Comparison of ENCODE assay signal across 9 cellular contexts in the genomic region with DNA sequence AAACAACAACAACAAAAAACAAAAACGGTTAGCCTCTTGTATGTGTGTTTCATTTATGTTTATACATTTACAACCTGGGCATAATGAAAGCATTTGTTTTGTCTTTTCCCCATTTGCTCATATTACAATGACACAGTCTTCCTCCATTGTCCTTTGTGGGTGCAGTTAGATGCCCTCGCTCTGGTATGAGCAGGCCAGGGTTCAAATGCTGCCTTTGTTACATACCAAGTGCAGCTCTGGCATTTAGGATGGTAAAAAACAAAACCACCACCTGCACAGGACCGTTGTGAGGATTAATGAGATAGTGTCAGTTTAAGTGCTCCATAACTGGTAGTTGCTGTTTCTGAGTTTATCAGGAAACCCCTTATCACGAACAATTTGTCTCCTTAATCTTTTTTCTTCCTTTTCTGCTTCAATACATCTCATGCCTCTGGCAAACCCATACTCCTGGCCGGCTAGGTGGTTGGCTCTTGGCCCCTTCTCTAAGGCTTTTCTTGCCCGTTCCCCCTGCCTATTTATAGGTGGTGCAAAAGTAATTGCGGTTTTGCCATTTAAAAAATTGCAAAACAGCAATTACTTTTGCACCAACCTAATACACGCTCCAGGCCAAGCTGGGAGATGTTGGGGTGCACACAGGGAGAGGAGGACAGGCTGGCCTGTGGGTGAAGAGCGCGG. TPM values are rescaled to one million over a fixed set of nuclear protein-coding genes. Genes with fewer than 3 reads are reported as not detected.
DNase-seq lines count a peak whose midpoint lies in the region; ATAC-seq and TF ChIP-seq lines count a peak whose summit lies in the region.
"Had no signal": no experiment of that assay in that cellular context is flagged by ENCODE, and none has a peak within 500 bp of the region (broad histone marks: within the 10 kb centered on the region; RNA-seq: fewer than 3 reads in every experiment).

No MANE protein-coding gene starts in this region.

- H3K9me3 Mint-ChIP-seq in CD4-positive, alpha-beta memory T cell: no peaks in the 10 kb centered on the region

- CTCF ChIA-PET in CD4-positive, alpha-beta memory T cell (lab: Charles Lee; ENCODE audit: partially characterized antibody): interaction anchor here (0.6 to 1.6 kb wide), 3 partner anchors 20 to 214 kb away, joined by 3 to 5 read pairs (median 3); no protein-coding TSS in a partner anchor
- CTCF ChIA-PET in Panc1 (lab: Charles Lee): no interaction called here

- H3K9me3 ChIP-seq in CD4-positive, alpha-beta memory T cell (ENCODE audit: control insufficient read depth in 1 of 2, low read length in 2 of 2): no peaks in the 10 kb centered on the region
- H3K9me3 ChIP-seq in Panc1 (ENCODE audit: control insufficient read depth, insufficient read depth, low read depth, low read length) (no peaks in the 10 kb centered on the region), esophagus squamous epithelium (no peaks in the 10 kb centered on the region), adrenal gland (replicated peaks in 1 of 3) (no peaks in the 10 kb centered on the region)

- H3K27me3 ChIP-seq in CD4-positive, alpha-beta memory T cell (ENCODE audit: insufficient read depth, low read length): no peaks in the 10 kb centered on the region
- H3K27me3 ChIP-seq in Panc1 (ENCODE audit: control insufficient read depth, insufficient read depth, low read length) (no peaks in the 10 kb centered on the region), esophagus squamous epithelium (no peaks in the 10 kb centered on the region), adrenal gland (no peaks in the 10 kb centered on the region)

- intact Hi-C loops in CD4-positive, alpha-beta memory T cell (cut with micrococcal nuclease): no loop called here
- intact Hi-C loops in Panc1 (cut with micrococcal nuclease; ENCODE audit: unreplicated experiment): no loop called here
- intact Hi-C loops in esophagus squamous epithelium (cut with DNase I): no loop called here
- intact Hi-C loops in adrenal gland (cut with DNase I): no loop called here

- peak overlapping the region; percentile 85 to 96 (median 92) for H3K4me3 Mint-ChIP-seq in CD4-positive, alpha-beta memory T cell

- no TSS peak for BruUV-seq in Panc1 (replicated peaks; lab: Mats Ljungman, UMichigan)

- H3K36me3 ChIP-seq in CD4-positive, alpha-beta memory T cell (ENCODE audit: insufficient read depth, low read length): no peaks in the 10 kb centered on the region
- no peaks in the 10 kb centered on the region for H3K36me3 ChIP-seq in Panc1 (ENCODE audit: control insufficient read depth, insufficient read depth, low read length)
- H3K36me3 ChIP-seq in esophagus squamous epithelium: no peaks in the 10 kb centered on the region
- H3K36me3 ChIP-seq in adrenal gland (replicated peaks in 1 of 2): no peaks in the 10 kb centered on the region

- peak in 1 of 5 donors; percentile 39 for DNase-seq in CD4-positive, alpha-beta memory T cell
- DNase-seq in Panc1 (ENCODE audit: low read depth, low spot score) (no peak), esophagus squamous epithelium (lab: John Stamatoyannopoulos, UW) (no peak), pons (ENCODE audit: low spot score) (peak; percentile 81), NCI-H1436 (lab: John Stamatoyannopoulos, UW) (no peak), NCI-H128 (lab: John Stamatoyannopoulos, UW; ENCODE audit: unreplicated experiment) (no peak), adrenal gland (no peak)

- H3K4me1 Mint-ChIP-seq in CD4-positive, alpha-beta memory T cell: peaks cover 9 to 20% (median 13%) of the 10 kb centered on the region in 4 donors

- POLR2A ChIA-PET in CD4-positive, alpha-beta memory T cell (lab: Charles Lee; ENCODE audit: partially characterized antibody): interaction anchor here (0.6 to 2.1 kb wide), 5 partner anchors 8 to 74 kb away, joined by 3 to 24 read pairs (median 6); partner anchors contain the start of genes ZKSCAN5 and ZNF655
- POLR2A ChIA-PET in Panc1 (lab: Charles Lee): no interaction called here

- peaks cover 0 to 3% of the 10 kb centered on the region in 2 donors for H3K36me3 Mint-ChIP-seq in CD4-positive, alpha-beta memory T cell

- H3K4me3 ChIP-seq in CD4-positive, alpha-beta memory T cell (ENCODE audit: low read length in 2 of 2): peak overlapping the region; percentile 52 to 59
- H3K4me3 ChIP-seq in Panc1 (ENCODE audit: low read depth in 2 of 2, low read length in 2 of 2) (peak overlapping the region; percentile 44 to 47), esophagus squamous epithelium (peak overlapping the region; percentile 46 to 67 (median 60)), adrenal gland (peak overlapping the region in 1 of 4 donors; percentile 86)

- TF ChIP-seq POLR2A in esophagus squamous epithelium (IDR thresholded peaks at IDR 0.05): no peak
- TF ChIP-seq POLR2A in adrenal gland (IDR thresholded peaks at IDR 0.05): no peak

- no peak for ATAC-seq in Panc1
- ATAC-seq in HG03442 (IDR thresholded peaks at IDR 0.05; ENCODE audit: unreplicated experiment): no peak

- peak overlapping the region in 6 of 7 donors; percentile 25 to 75 (median 58) for H3K27ac Mint-ChIP-seq in CD4-positive, alpha-beta memory T cell

- H3K27ac ChIP-seq in CD4-positive, alpha-beta memory T cell (ENCODE audit: low read depth, low read length): peak overlapping the region; percentile 23
- H3K27ac ChIP-seq in Panc1 (ENCODE audit: low read length) (no peak overlapping the region), esophagus squamous epithelium (peak overlapping the region in 2 of 4 donors; percentile 64), adrenal gland (no peak overlapping the region)

- no peak for TF ChIP-seq CTCF in Panc1 (IDR thresholded peaks at IDR 0.05)
- TF ChIP-seq CTCF in esophagus squamous epithelium (IDR thresholded peaks at IDR 0.05): no peak
- TF ChIP-seq CTCF in adrenal gland (IDR thresholded peaks at IDR 0.05): no peak

- no peaks in the 10 kb centered on the region for H3K27me3 Mint-ChIP-seq in CD4-positive, alpha-beta memory T cell

- in situ Hi-C loops in Panc1 (cut with HindIII; ENCODE audit: low pct_unique_long_range_greater_than_20kb, low sequenced_read_pairs): no loop called here

- 32 to 46% methylated on average over 9 to 10 of the region's 10 CpGs for WGBS in esophagus squamous epithelium, 2 donors
- 30 to 43% (median 38%) methylated on average over 10 of the region's 10 CpGs for WGBS in adrenal gland, 4 donors

- H3K4me1 ChIP-seq in CD4-positive, alpha-beta memory T cell (ENCODE audit: insufficient read depth, low read length): peaks cover 10% of the 10 kb centered on the region
- no peaks in the 10 kb centered on the region for H3K4me1 ChIP-seq in Panc1 (ENCODE audit: control insufficient read depth, insufficient read depth, low read length)
- H3K4me1 ChIP-seq in esophagus squamous epithelium: peaks cover 0 to 22% (median 7%) of the 10 kb centered on the region in 3 donors
- H3K4me1 ChIP-seq in adrenal gland (replicated peaks in 1 of 2): peaks cover 0 to 14% of the 10 kb centered on the region in 2 donors

RNA-seq across cellular contexts. Expression of gene TMEM225B, which starts 18.6 kb away (rescaled TPM):
- 1 to 10 TPM; 1.0 to 1.1 TPM for total RNA-seq in CD4-positive, alpha-beta memory T cell
- under 1 TPM; 0.61 to 0.98 TPM for polyA plus RNA-seq in CD4-positive, alpha-beta memory T cell
- total RNA-seq in Panc1 (2021; ENCODE audit: unreplicated experiment) (0.31 TPM), esophagus squamous epithelium (under 1 TPM in 2 of 4 donors, not detected in 2; 0.23 to 0.57 TPM), adrenal gland (1 to 10 TPM in 7 of 8 donors, under 1 TPM in 1; 0.52 to 4.9 (median 1.8) TPM)
- 0.64 TPM for polyA plus RNA-seq in Panc1 (2012; ENCODE audit: insufficient read length)
- polyA plus RNA-seq in adrenal gland: 1 to 10 TPM; 1.4 to 2.7 (median 2.1) TPM
- total RNA-seq: HT1080 had no signal

RNA-seq across cellular contexts. Expression of gene ZNF655, which starts 21.0 kb away (rescaled TPM):
- total RNA-seq in CD4-positive, alpha-beta memory T cell: 100 to 1,000 TPM; 137 to 150 TPM
- polyA plus RNA-seq in CD4-positive, alpha-beta memory T cell: 10 to 100 TPM; 66.8 to 74.0 TPM
- total RNA-seq in Panc1 (2021; ENCODE audit: unreplicated experiment) (54.9 TPM), esophagus squamous epithelium (100 to 1,000 TPM in 3 of 4 donors, 10 to 100 TPM in 1; 78.6 to 167 (median 107) TPM), adrenal gland (100 to 1,000 TPM in 2 of 8 donors, 10 to 100 TPM in 6; 44.9 to 132 (median 68.9) TPM)
- 48.4 TPM for polyA plus RNA-seq in Panc1 (2012; ENCODE audit: insufficient read length)
- polyA plus RNA-seq in adrenal gland: 10 to 100 TPM; 37.6 to 56.9 (median 49.3) TPM

RNA-seq across cellular contexts. Expression of gene FAM200A, which starts 27.5 kb away (rescaled TPM):
- 10 to 100 TPM; 12.9 to 13.0 TPM for total RNA-seq in CD4-positive, alpha-beta memory T cell
- polyA plus RNA-seq in CD4-positive, alpha-beta memory T cell: 1 to 10 TPM; 1.6 to 5.9 TPM
- 4.6 TPM for total RNA-seq in Panc1 (2021; ENCODE audit: unreplicated experiment)
- 3.5 TPM for polyA plus RNA-seq in Panc1 (2012; ENCODE audit: insufficient read length)
- 1 to 10 TPM; 1.9 to 5.6 (median 5.1) TPM for total RNA-seq in esophagus squamous epithelium
- total RNA-seq in adrenal gland: 1 to 10 TPM; 4.0 to 8.9 (median 6.4) TPM
- 10 to 100 TPM in 1 of 3 donors, 1 to 10 TPM in 2; 5.6 to 10.7 (median 9.3) TPM for polyA plus RNA-seq in adrenal gland

RNA-seq across cellular contexts. Expression of gene ZSCAN25, which starts 37.3 kb away (rescaled TPM):
- total RNA-seq in CD4-positive, alpha-beta memory T cell: 10 to 100 TPM; 40.4 to 43.1 TPM
- polyA plus RNA-seq in CD4-positive, alpha-beta memory T cell: 10 to 100 TPM; 10.2 to 18.3 TPM
- total RNA-seq in Panc1 (2021; ENCODE audit: unreplicated experiment): 14.8 TPM
- 9.6 TPM for polyA plus RNA-seq in Panc1 (2012; ENCODE audit: insufficient read length)
- 10 to 100 TPM in 3 of 4 donors, 1 to 10 TPM in 1; 8.0 to 19.1 (median 14.9) TPM for total RNA-seq in esophagus squamous epithelium
- 10 to 100 TPM; 11.0 to 18.4 (median 13.9) TPM for total RNA-seq in adrenal gland
- 1 to 10 TPM; 5.4 to 7.9 (median 6.0) TPM for polyA plus RNA-seq in adrenal gland
